ENCODE assay signal across 1 cellular context in the genomic region with DNA sequence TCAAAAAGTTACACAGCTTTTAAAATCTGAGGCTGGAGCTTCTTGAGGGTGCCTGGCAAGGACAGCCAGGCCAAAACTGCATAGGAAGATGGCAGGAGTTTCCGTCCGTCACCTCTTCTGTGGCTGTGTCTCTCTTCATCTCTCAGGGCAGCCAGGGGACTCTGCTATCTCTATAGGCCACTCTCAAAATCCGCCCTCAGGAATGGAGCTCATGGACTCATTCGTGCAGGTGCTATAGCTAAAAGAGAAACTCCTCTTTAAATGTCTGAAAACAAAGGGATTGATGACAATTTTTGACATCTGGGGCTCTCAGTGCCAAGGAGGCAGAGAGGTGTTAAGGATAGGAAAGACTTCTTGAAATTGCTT.
TF ChIP-seq lines count a peak whose summit lies in the region.

No MANE protein-coding gene starts in this region.

TF ChIP-seq in A549, 52 proteins besides CTCF, POLR2A, EP300 and RAD21 (continued from another document):
- TF ChIP-seq FOXS1 (CRISPR knock-in tag; IDR thresholded peaks at IDR 0.05) (no peak), MAZ (IDR thresholded peaks at IDR 0.05; ENCODE audit: borderline replicate concordance, low read depth, low read length) (no peak), KDM5A (IDR thresholded peaks at IDR 0.05) (no peak), RCOR1 (IDR thresholded peaks at IDR 0.05; ENCODE audit: low read depth, low read length) (no peak), SMC3 (IDR thresholded peaks at IDR 0.05) (no peak), PHF8 (IDR thresholded peaks at IDR 0.05; ENCODE audit: borderline replicate concordance, low read depth) (no peak), MYC (IDR thresholded peaks at IDR 0.05; ENCODE audit: borderline replicate concordance, low read length) (no peak), HEYL (CRISPR knock-in tag; IDR thresholded peaks at IDR 0.05) (no peak), ZNF302 (CRISPR knock-in tag; IDR thresholded peaks at IDR 0.05) (no peak)
- TF ChIP-seq, protein P1, sequence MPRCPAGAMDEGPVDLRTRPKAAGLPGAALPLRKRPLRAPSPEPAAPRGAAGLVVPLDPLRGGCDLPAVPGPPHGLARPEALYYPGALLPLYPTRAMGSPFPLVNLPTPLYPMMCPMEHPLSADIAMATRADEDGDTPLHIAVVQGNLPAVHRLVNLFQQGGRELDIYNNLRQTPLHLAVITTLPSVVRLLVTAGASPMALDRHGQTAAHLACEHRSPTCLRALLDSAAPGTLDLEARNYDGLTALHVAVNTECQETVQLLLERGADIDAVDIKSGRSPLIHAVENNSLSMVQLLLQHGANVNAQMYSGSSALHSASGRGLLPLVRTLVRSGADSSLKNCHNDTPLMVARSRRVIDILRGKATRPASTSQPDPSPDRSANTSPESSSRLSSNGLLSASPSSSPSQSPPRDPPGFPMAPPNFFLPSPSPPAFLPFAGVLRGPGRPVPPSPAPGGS (IDR thresholded peaks at IDR 0.05) = no peak
- TF ChIP-seq, protein P2, sequence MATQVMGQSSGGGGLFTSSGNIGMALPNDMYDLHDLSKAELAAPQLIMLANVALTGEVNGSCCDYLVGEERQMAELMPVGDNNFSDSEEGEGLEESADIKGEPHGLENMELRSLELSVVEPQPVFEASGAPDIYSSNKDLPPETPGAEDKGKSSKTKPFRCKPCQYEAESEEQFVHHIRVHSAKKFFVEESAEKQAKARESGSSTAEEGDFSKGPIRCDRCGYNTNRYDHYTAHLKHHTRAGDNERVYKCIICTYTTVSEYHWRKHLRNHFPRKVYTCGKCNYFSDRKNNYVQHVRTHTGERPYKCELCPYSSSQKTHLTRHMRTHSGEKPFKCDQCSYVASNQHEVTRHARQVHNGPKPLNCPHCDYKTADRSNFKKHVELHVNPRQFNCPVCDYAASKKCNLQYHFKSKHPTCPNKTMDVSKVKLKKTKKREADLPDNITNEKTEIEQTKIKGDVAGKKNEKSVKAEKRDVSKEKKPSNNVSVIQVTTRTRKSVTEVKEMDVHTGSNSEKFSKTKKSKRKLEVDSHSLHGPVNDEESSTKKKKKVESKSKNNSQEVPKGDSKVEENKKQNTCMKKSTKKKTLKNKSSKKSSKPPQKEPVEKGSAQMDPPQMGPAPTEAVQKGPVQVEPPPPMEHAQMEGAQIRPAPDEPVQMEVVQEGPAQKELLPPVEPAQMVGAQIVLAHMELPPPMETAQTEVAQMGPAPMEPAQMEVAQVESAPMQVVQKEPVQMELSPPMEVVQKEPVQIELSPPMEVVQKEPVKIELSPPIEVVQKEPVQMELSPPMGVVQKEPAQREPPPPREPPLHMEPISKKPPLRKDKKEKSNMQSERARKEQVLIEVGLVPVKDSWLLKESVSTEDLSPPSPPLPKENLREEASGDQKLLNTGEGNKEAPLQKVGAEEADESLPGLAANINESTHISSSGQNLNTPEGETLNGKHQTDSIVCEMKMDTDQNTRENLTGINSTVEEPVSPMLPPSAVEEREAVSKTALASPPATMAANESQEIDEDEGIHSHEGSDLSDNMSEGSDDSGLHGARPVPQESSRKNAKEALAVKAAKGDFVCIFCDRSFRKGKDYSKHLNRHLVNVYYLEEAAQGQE (IDR thresholded peaks at IDR 0.05) = no peak
